8 cellular contexts compared by ENCODE assay signal in genomic region chr1:201999625-202000238, GRCh38. TPM values are rescaled to one million over a fixed set of nuclear protein-coding genes. Genes with fewer than 3 reads are reported as not detected.
A peak's percentile ranks its signal among the peaks of the same experiment; 100 is the strongest.
DNase-seq lines count a peak whose midpoint lies in the region; ATAC-seq lines count a peak whose summit lies in the region.

No MANE protein-coding gene starts in this region.

- peak; percentile 68 for ATAC-seq in activated CD8-positive, alpha-beta memory T cell treated with anti-CD3 and anti-CD28 coated beads, Interleukin-2, amount 10 ng/mL, durations not matched to agents 7 days and 5 days
- no peak for ATAC-seq in HG02840 (IDR thresholded peaks at IDR 0.05; ENCODE audit: low FRiP score, unreplicated experiment)

- peak overlapping the region; percentile 67 for H3K27ac ChIP-seq in SJCRH30
- H3K27ac ChIP-seq in mesenchymal stem cell (ENCODE audit: low read length, poor library complexity, severe bottlenecking) = no peak overlapping the region

- H3K27me3 ChIP-seq in SJCRH30 = no peaks in the 10 kb centered on the region
- no peaks in the 10 kb centered on the region for H3K27me3 ChIP-seq in mesenchymal stem cell (ENCODE audit: control insufficient read depth in 1 of 2, insufficient read depth in 1 of 2, low read length in 2 of 2)

- H3K36me3 Mint-ChIP-seq in activated CD8-positive, alpha-beta memory T cell treated with anti-CD3 and anti-CD28 coated beads, Interleukin-2, amount 10 ng/mL, durations not matched to agents 7 days and 5 days = peaks cover 10% of the 10 kb centered on the region

- no peak overlapping the region for H2BK15ac ChIP-seq in mesenchymal stem cell (ENCODE audit: low read depth, poor library complexity, severe bottlenecking)

- no peak overlapping the region for H3K9ac ChIP-seq in mesenchymal stem cell (ENCODE audit: low read length)

- H3K4me3 Mint-ChIP-seq in activated CD8-positive, alpha-beta memory T cell treated with anti-CD3 and anti-CD28 coated beads, Interleukin-2, amount 10 ng/mL, durations not matched to agents 7 days and 5 days = no peak overlapping the region

- CTCF ChIA-PET in activated CD8-positive, alpha-beta memory T cell treated with anti-CD3 and anti-CD28 coated beads, Interleukin-2, amount 10 ng/mL, durations not matched to agents 7 days and 5 days (lab: Charles Lee) = interaction anchor here (0.6 to 3.6 kb wide), 31 partner anchors 8 to 155 kb away, joined by 3 to 48 read pairs (median 4); partner anchors contain the start of genes ELF3, GPR37L1, RNPEP and TIMM17A

- H3K27ac Mint-ChIP-seq in activated CD8-positive, alpha-beta memory T cell treated with anti-CD3 and anti-CD28 coated beads, Interleukin-2, amount 10 ng/mL, durations not matched to agents 7 days and 5 days = no peak overlapping the region

- H3K27me3 Mint-ChIP-seq in activated CD8-positive, alpha-beta memory T cell treated with anti-CD3 and anti-CD28 coated beads, Interleukin-2, amount 10 ng/mL, durations not matched to agents 7 days and 5 days = no peaks in the 10 kb centered on the region

- H2AFZ ChIP-seq in mesenchymal stem cell (ENCODE audit: low read depth, low read length) = no peak overlapping the region

- H3K4me2 ChIP-seq in mesenchymal stem cell (ENCODE audit: low read length, poor library complexity, severe bottlenecking) = no peak overlapping the region

- no peak overlapping the region for H4K91ac ChIP-seq in mesenchymal stem cell (ENCODE audit: low read length)

- H2AK5ac ChIP-seq in mesenchymal stem cell (ENCODE audit: low read length, severe bottlenecking) = no peak overlapping the region

- H3K4me3 ChIP-seq in SJCRH30 (no peak overlapping the region), mesenchymal stem cell (ENCODE audit: insufficient read depth in 1 of 2, low read depth in 1 of 2, low read length in 2 of 2) (no peak overlapping the region)

- no peak overlapping the region for H3K4ac ChIP-seq in mesenchymal stem cell (ENCODE audit: low read depth in 1 of 2, low read length in 2 of 2)

- H3K9me3 ChIP-seq in SJCRH30 (replicated peaks) (no peaks in the 10 kb centered on the region), mesenchymal stem cell (ENCODE audit: control insufficient read depth, low read length) (no peaks in the 10 kb centered on the region)

- H3K79me1 ChIP-seq in mesenchymal stem cell (replicated peaks; ENCODE audit: low read length, poor library complexity, severe bottlenecking) = peaks cover 7% of the 10 kb centered on the region

- no peak overlapping the region for H4K8ac ChIP-seq in mesenchymal stem cell (ENCODE audit: low read length)

- no peak overlapping the region for H2BK5ac ChIP-seq in mesenchymal stem cell (ENCODE audit: low read depth, low read length, poor library complexity, severe bottlenecking)

- peaks cover 22% of the 10 kb centered on the region for H3K4me1 ChIP-seq in SJCRH30
- H3K4me1 ChIP-seq in mesenchymal stem cell (ENCODE audit: control insufficient read depth, insufficient read depth, low read depth, low read length) = peaks cover under 1% of the 10 kb centered on the region

- H3K4me1 Mint-ChIP-seq in activated CD8-positive, alpha-beta memory T cell treated with anti-CD3 and anti-CD28 coated beads, Interleukin-2, amount 10 ng/mL, durations not matched to agents 7 days and 5 days = no peaks in the 10 kb centered on the region

- no peak overlapping the region for H3K18ac ChIP-seq in mesenchymal stem cell (ENCODE audit: low read depth in 1 of 2, low read length in 2 of 2)

- DNase-seq in activated CD8-positive, alpha-beta memory T cell treated with anti-CD3 and anti-CD28 coated beads, Interleukin-2, amount 10 ng/mL, durations not matched to agents 7 days and 5 days = peak; percentile 44
- DNase-seq in activated CD8-positive, alpha-beta memory T cell treated with anti-CD3 and anti-CD28 coated beads, Interleukin-2, amount 50 U/mL, for 4 hours = no peak
- DNase-seq in NCI-H1048 (lab: John Stamatoyannopoulos, UW) = peak; percentile 60
- DNase-seq in SJCRH30 = peak; percentile 54 to 84
- peak; percentile 75 for DNase-seq in dermis blood vessel endothelial cell
- DNase-seq in mesenchymal stem cell = peak; percentile 69
- no peak for DNase-seq in mucosa of gallbladder (ENCODE audit: low spot score)

- H3K9me3 Mint-ChIP-seq in activated CD8-positive, alpha-beta memory T cell treated with anti-CD3 and anti-CD28 coated beads, Interleukin-2, amount 10 ng/mL, durations not matched to agents 7 days and 5 days (ENCODE audit: low read depth) = no peaks in the 10 kb centered on the region

- H3K14ac ChIP-seq in mesenchymal stem cell (ENCODE audit: low read length in 2 of 2) = no peak overlapping the region

- WGBS in mesenchymal stem cell = 72% methylated on average over 16 of the region's 16 CpGs

- no peak overlapping the region for H3K23ac ChIP-seq in mesenchymal stem cell (ENCODE audit: low read length in 2 of 2)

- no peak overlapping the region for H2BK12ac ChIP-seq in mesenchymal stem cell (ENCODE audit: low read length in 2 of 2)

- H3K36me3 ChIP-seq in SJCRH30 (peaks cover 27% of the 10 kb centered on the region; the same call in 1 of the 2 replicates), mesenchymal stem cell (ENCODE audit: control insufficient read depth in 1 of 2, insufficient read depth in 2 of 2, low read depth in 1 of 2, low read length in 2 of 2) (peaks cover 64 to 87% of the 10 kb centered on the region in 2 experiments)

- H2BK120ac ChIP-seq in mesenchymal stem cell (ENCODE audit: low read depth, low read length) = no peak overlapping the region

RNA-seq across cellular contexts. Expression of gene ELF3, which starts 10.7 kb away (rescaled TPM):
- under 1 TPM; 0.16 to 0.79 TPM for total RNA-seq in activated CD8-positive, alpha-beta memory T cell treated with anti-CD3 and anti-CD28 coated beads, Interleukin-2, amount 10 ng/mL, durations not matched to agents 7 days and 5 days
- 0.51 and 0.59 TPM in 2 replicates for total RNA-seq in SJCRH30 (2014; rRNA removed; shearing (Covaris generic))
- 0.14 and 0.68 TPM in 2 replicates for total RNA-seq in dermis blood vessel endothelial cell
- 0.04 TPM for polyA plus RNA-seq in mesenchymal stem cell (2013, experiment 1 of 2)
- 0.07 TPM for polyA plus RNA-seq in mesenchymal stem cell (2013, experiment 2 of 2)
- 517 TPM for total RNA-seq in mucosa of gallbladder

RNA-seq across cellular contexts. Expression of gene RNPEP, which starts 17.3 kb away (rescaled TPM):
- 10 to 100 TPM; 38.3 to 40.4 TPM for total RNA-seq in activated CD8-positive, alpha-beta memory T cell treated with anti-CD3 and anti-CD28 coated beads, Interleukin-2, amount 10 ng/mL, durations not matched to agents 7 days and 5 days
- 45.4 and 48.4 TPM in 2 replicates for total RNA-seq in SJCRH30 (2014; rRNA removed; shearing (Covaris generic))
- total RNA-seq in dermis blood vessel endothelial cell (43.6 and 68.1 TPM in 2 replicates), mucosa of gallbladder (78.8 TPM)
- 45.3 TPM for polyA plus RNA-seq in mesenchymal stem cell (2013, experiment 1 of 2)
- polyA plus RNA-seq in mesenchymal stem cell (2013, experiment 2 of 2) = 44.4 TPM

RNA-seq across cellular contexts. Expression of gene TIMM17A, which starts 44.4 kb away (rescaled TPM):
- 10 to 100 TPM; 43.0 to 68.7 TPM for total RNA-seq in activated CD8-positive, alpha-beta memory T cell treated with anti-CD3 and anti-CD28 coated beads, Interleukin-2, amount 10 ng/mL, durations not matched to agents 7 days and 5 days
- total RNA-seq in SJCRH30 (2014; rRNA removed; shearing (Covaris generic)) = 86.8 and 89.5 TPM in 2 replicates
- 52.9 and 67.0 TPM in 2 replicates for total RNA-seq in dermis blood vessel endothelial cell
- polyA plus RNA-seq in mesenchymal stem cell (2013, experiment 1 of 2) = 63.8 TPM
- 69.6 TPM for polyA plus RNA-seq in mesenchymal stem cell (2013, experiment 2 of 2)
- 37.5 TPM for total RNA-seq in mucosa of gallbladder

RNA-seq across cellular contexts. Expression of gene LMOD1, which starts 53.4 kb away (rescaled TPM):
- not detected for total RNA-seq in activated CD8-positive, alpha-beta memory T cell treated with anti-CD3 and anti-CD28 coated beads, Interleukin-2, amount 10 ng/mL, durations not matched to agents 7 days and 5 days
- not detected in 2 replicates for total RNA-seq in SJCRH30 (2014; rRNA removed; shearing (Covaris generic))
- under 0.01 TPM in 1 of 2 replicates, not detected in the other for total RNA-seq in dermis blood vessel endothelial cell
- 10.1 TPM for polyA plus RNA-seq in mesenchymal stem cell (2013, experiment 1 of 2)
- polyA plus RNA-seq in mesenchymal stem cell (2013, experiment 2 of 2) = 9.6 TPM
- total RNA-seq in mucosa of gallbladder = 257 TPM

Comparison
In these comparisons a context has a peak if more than half of its experiments do, and no peak if none do; other contexts are left out.
1. DNase-seq: peak in activated CD8-positive, alpha-beta memory T cell treated with anti-CD3 and anti-CD28 coated beads, Interleukin-2, amount 10 ng/mL, durations not matched to agents 7 days and 5 days (single experiment), NCI-H1048 (single experiment), SJCRH30 (2 of 2), dermis blood vessel endothelial cell (single experiment) and mesenchymal stem cell (single experiment); none in activated CD8-positive, alpha-beta memory T cell treated with anti-CD3 and anti-CD28 coated beads, Interleukin-2, amount 50 U/mL, for 4 hours (single experiment) and mucosa of gallbladder (single experiment).
2. RNA of gene ELF3, which starts 10.7 kb away (total RNA-seq): 517 TPM in mucosa of gallbladder (single experiment); 0.16 to 0.79 TPM in activated CD8-positive, alpha-beta memory T cell treated with anti-CD3 and anti-CD28 coated beads, Interleukin-2, amount 10 ng/mL, durations not matched to agents 7 days and 5 days, 0.14 to 0.68 TPM in dermis blood vessel endothelial cell and 0.51 to 0.59 TPM in SJCRH30; every median in the first group is over 100 times any median in the second.